In the genomic region with DNA sequence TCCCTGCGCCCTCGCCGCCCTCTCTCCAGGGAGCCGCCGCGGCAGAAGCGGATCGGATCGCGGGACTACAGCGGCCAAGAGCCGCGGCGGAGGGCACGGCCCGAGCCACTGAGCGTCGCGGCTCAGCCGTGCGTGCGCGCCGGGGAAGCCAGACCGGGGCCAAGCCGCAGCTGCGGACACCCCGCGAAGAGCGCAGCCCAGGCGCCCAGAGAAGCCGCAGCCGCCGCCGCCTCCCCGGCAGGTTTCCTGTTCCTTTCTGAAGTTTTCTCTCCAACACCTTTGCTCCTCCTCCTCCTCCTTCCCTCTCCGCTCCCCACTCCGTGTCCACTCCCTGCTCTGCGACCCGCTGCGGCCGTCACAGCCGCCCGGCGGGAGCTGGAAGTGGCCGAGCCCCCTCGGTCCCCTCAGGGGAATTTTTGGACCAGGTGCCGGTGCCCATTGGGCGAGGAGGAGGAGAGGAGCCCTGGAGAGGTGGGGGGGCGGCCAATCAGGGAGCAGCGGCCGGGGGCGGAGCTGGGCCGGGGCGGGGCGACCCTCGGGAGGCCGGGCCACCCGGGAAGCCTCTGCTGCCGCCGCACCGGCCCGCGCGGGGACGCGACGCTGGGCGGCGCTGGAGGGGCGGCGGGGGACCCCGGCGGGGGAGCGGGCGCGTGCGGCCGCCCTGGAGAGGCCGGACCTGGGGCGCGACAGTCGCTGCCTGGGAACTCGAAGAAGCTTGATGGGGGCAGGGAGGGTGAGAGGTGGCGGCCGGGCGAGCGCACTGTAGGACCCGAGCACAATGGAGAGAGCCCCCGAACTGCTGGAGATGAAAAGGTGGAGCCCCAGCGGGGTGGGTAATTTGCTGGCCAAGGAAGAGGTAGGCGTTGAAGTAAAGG, we compare ENCODE assay signal across 8 cellular contexts. TPM values are rescaled to one million over a fixed set of nuclear protein-coding genes. Genes with fewer than 3 reads are reported as not detected.
A peak's percentile ranks its signal among the peaks of the same experiment; 100 is the strongest.
DNase-seq lines count a peak whose midpoint lies in the region; ATAC-seq and TF ChIP-seq lines count a peak whose summit lies in the region.

TSS of gene ITPR2 (minus strand) at position 378 of the 875 bp plus-strand sequence. CDS start 413 bp downstream, outside the sequence.

- H3K9me3 ChIP-seq in BLaER1 treated with 17β-estradiol and CSF1 and Interleukin-3, amounts not matched to agents 10 nM and 100 nM (replicated peaks in 1 of 11) = no peaks in the 10 kb centered on the region
- no peaks in the 10 kb centered on the region for H3K9me3 ChIP-seq in left lung

- peak within 1 kb of the TSS; percentile 96 for H3K27ac Mint-ChIP-seq in activated CD4-positive, alpha-beta T cell treated with anti-CD3 and anti-CD28 coated beads, Interleukin-2, amount 10 ng/mL, durations not matched to agents 7 days and 5 days

- H3K4me2 ChIP-seq in BLaER1 treated with 17β-estradiol and CSF1 and Interleukin-3, amounts not matched to agents 10 nM and 100 nM = peak within 1 kb of the TSS; percentile 78 to 99 (median 92)

- H3K4me1 ChIP-seq in BLaER1 treated with 17β-estradiol and CSF1 and Interleukin-3, amounts not matched to agents 10 nM and 100 nM = peaks cover 12 to 47% (median 18%) of the 10 kb centered on the region in 10 experiments
- peaks cover 7 to 43% of the 10 kb centered on the region in 2 donors for H3K4me1 ChIP-seq in left lung

- peak within 1 kb of the TSS; percentile 75 to 97 (median 91) for H3K4me3 ChIP-seq in BLaER1 treated with 17β-estradiol and CSF1 and Interleukin-3, amounts not matched to agents 10 nM and 100 nM
- H3K4me3 ChIP-seq in left lung = peak within 1 kb of the TSS; percentile 83 to 92

- ATAC-seq in HG03378 (IDR thresholded peaks at IDR 0.05; ENCODE audit: unreplicated experiment) (peak; percentile 54), left lung (peak; percentile 94)

- H3K36me3 Mint-ChIP-seq in activated CD4-positive, alpha-beta T cell treated with anti-CD3 and anti-CD28 coated beads, Interleukin-2, amount 10 ng/mL, durations not matched to agents 7 days and 5 days (ENCODE audit: low read depth) = peaks cover 11% of the 10 kb centered on the region

- peak; percentile 93 for TF ChIP-seq POLR2A in GM19099 (IDR thresholded peaks at IDR 0.05; ENCODE audit: extremely low read depth, insufficient read length, low read depth)

- no peaks in the 10 kb centered on the region for H3K9me3 Mint-ChIP-seq in activated CD4-positive, alpha-beta T cell treated with anti-CD3 and anti-CD28 coated beads, Interleukin-2, amount 10 ng/mL, durations not matched to agents 7 days and 5 days

- peak; percentile 9 to 13 for TF ChIP-seq CTCF in left lung (IDR thresholded peaks at IDR 0.05)

- POLR2A ChIA-PET in activated CD4-positive, alpha-beta T cell treated with anti-CD3 and anti-CD28 coated beads, Interleukin-2, amount 10 ng/mL, durations not matched to agents 7 days and 5 days (lab: Charles Lee) = interaction anchor here (0.6 to 0.8 kb wide), 2 partner anchors 15 to 80 kb away, joined by 3 to 4 read pairs; no protein-coding TSS in a partner anchor

- peaks cover 0 to 32% (median 7%) of the 10 kb centered on the region in 11 experiments; a peak in 9 of 22 replicates for H4K20me1 ChIP-seq in BLaER1 treated with 17β-estradiol and CSF1 and Interleukin-3, amounts not matched to agents 10 nM and 100 nM

- H3K4me1 Mint-ChIP-seq in activated CD4-positive, alpha-beta T cell treated with anti-CD3 and anti-CD28 coated beads, Interleukin-2, amount 10 ng/mL, durations not matched to agents 7 days and 5 days = peaks cover 42% of the 10 kb centered on the region

- H3K27ac ChIP-seq in BLaER1 treated with 17β-estradiol and CSF1 and Interleukin-3, amounts not matched to agents 10 nM and 100 nM = peak within 1 kb of the TSS; percentile 80 to 96 (median 87)
- H3K27ac ChIP-seq in left lung = peak within 1 kb of the TSS; percentile 93 to 99

- peaks cover 0 to 4% (median 0%) of the 10 kb centered on the region in 11 experiments; a peak in 3 of 22 replicates for H3K27me3 ChIP-seq in BLaER1 treated with 17β-estradiol and CSF1 and Interleukin-3, amounts not matched to agents 10 nM and 100 nM
- H3K27me3 ChIP-seq in left lung = no peaks in the 10 kb centered on the region

- no peaks in the 10 kb centered on the region for H3K36me3 ChIP-seq in BLaER1 treated with 17β-estradiol and CSF1 and Interleukin-3, amounts not matched to agents 10 nM and 100 nM
- H3K36me3 ChIP-seq in left lung = no peaks in the 10 kb centered on the region

- peak; percentile 63 for DNase-seq in NCI-H524 treated with DMSO at 0.1 percent for 48 hours (lab: John Stamatoyannopoulos, UW)
- DNase-seq in activated CD4-positive, alpha-beta T cell treated with anti-CD3 and anti-CD28 coated beads, Interleukin-2, amount 10 ng/mL, durations not matched to agents 7 days and 5 days = peak; percentile 93
- DNase-seq in dedifferentiated amniotic fluid mesenchymal stem cell (ENCODE audit: extremely low spot score) = peak; percentile 87
- peak; percentile 95 to 98 for DNase-seq in left lung
- peak; percentile 94 for DNase-seq in stimulated activated CD4-positive, alpha-beta T cell treated with anti-CD3 and anti-CD28 coated beads, Interleukin-4, amount 100 ng/mL, for 1 hour

- CTCF ChIA-PET in activated CD4-positive, alpha-beta T cell treated with anti-CD3 and anti-CD28 coated beads, Interleukin-2, amount 10 ng/mL, durations not matched to agents 7 days and 5 days (lab: Charles Lee) = interaction anchor here (0.7 to 3.8 kb wide), 13 partner anchors 10 to 473 kb away, joined by 3 to 15 read pairs (median 4); no protein-coding TSS in a partner anchor

- peak within 1 kb of the TSS; percentile 78 to 93 (median 89) for H3K9ac ChIP-seq in BLaER1 treated with 17β-estradiol and CSF1 and Interleukin-3, amounts not matched to agents 10 nM and 100 nM

- H3K4me3 Mint-ChIP-seq in activated CD4-positive, alpha-beta T cell treated with anti-CD3 and anti-CD28 coated beads, Interleukin-2, amount 10 ng/mL, durations not matched to agents 7 days and 5 days = peak within 1 kb of the TSS; percentile 92

- H3K27me3 Mint-ChIP-seq in activated CD4-positive, alpha-beta T cell treated with anti-CD3 and anti-CD28 coated beads, Interleukin-2, amount 10 ng/mL, durations not matched to agents 7 days and 5 days = no peaks in the 10 kb centered on the region

- intact Hi-C loops in left lung (cut with DNase I) = no loop called here

RNA-seq across cellular contexts. Expression of gene ITPR2, which starts in this region (rescaled TPM):
- 10 to 100 TPM; 40.3 to 40.5 TPM for total RNA-seq in activated CD4-positive, alpha-beta T cell treated with anti-CD3 and anti-CD28 coated beads, Interleukin-2, amount 10 ng/mL, durations not matched to agents 7 days and 5 days
- 10 to 100 TPM; 37.7 to 67.8 TPM for total RNA-seq in left lung

Comparison
In these comparisons a context has a peak if more than half of its experiments do, and no peak if none do; other contexts are left out.
1. Peak in every context shown above with its lines: DNase-seq, ATAC-seq, H3K4me3 ChIP-seq and H3K27ac ChIP-seq.